ENCODE assay signal across 8 cellular contexts in the genomic region with DNA sequence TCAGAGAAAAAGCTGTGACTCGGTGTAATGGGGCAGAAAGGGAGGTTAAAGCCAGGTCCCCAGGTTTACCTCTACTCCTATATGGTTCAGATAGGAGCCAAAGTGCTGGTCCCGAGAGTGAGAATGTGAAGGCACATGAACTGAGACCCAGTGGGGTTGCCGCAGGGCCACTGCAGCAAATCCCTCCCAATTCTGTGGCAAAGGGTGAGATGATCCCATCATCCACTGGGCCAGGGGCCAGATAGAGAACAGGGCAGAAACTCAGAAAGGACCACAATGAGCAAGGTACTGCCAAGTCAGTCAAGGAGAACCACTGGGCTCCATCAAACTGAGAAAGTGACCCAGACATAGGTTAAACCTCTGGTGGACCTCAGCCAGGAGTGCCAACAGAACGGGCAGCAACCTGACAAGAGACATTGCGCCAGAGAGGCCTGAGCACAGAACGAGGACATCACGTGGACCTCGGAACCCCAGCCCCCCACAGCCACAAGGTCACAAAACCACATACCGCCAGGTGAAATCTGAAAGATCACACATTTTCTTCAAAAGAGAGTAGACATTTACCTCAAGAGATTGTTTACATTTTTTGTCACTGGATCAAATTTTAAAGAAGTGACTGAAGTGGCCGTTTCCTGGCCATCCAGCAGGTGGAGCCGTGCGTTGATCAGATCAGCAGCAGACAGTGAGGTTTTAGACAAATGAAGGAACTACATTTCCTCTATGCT. TPM values are rescaled to one million over a fixed set of nuclear protein-coding genes. Genes with fewer than 3 reads are reported as not detected.
DNase-seq lines count a peak whose midpoint lies in the region; ATAC-seq and TF ChIP-seq lines count a peak whose summit lies in the region.

No MANE protein-coding gene starts in this region.

- no peaks in the 10 kb centered on the region for H3K27me3 Mint-ChIP-seq in WTC11 (ENCODE audit: low read depth)

- no peak overlapping the region for H3K4me3 Mint-ChIP-seq in WTC11

- H3K36me3 Mint-ChIP-seq in WTC11 = no peaks in the 10 kb centered on the region

- POLR2A ChIA-PET in WTC11 (lab: Charles Lee) = no interaction called here

- DNase-seq in NCI-H2196 treated with DMSO at 0.1 percent for 48 hours (lab: John Stamatoyannopoulos, UW; ENCODE audit: unreplicated experiment) (peak; percentile 91), WTC11 (ENCODE audit: low spot score) (peak; percentile 57), caudate nucleus (lab: John Stamatoyannopoulos, UW) (peak in 45 of 61 donors; percentile 3 to 78 (median 32)), kidney glomerular epithelial cell (lab: John Stamatoyannopoulos, UW) (peak; percentile 45)
- peak; percentile 70 for DNase-seq in stimulated activated CD4-positive, alpha-beta T cell treated with anti-CD3 and anti-CD28 coated beads, Interleukin-4, amount 100 ng/mL, for 1 hour

- peak; percentile 80 for ATAC-seq in HG02884 (IDR thresholded peaks at IDR 0.05; ENCODE audit: unreplicated experiment)
- peak; percentile 82 for ATAC-seq in WTC11
- no peak for ATAC-seq in HG02763 (IDR thresholded peaks at IDR 0.05; ENCODE audit: unreplicated experiment)

- CTCF ChIA-PET in WTC11 (lab: Charles Lee) = interaction anchor here (1.1 kb wide), 1 partner anchor 10 kb away, joined by 3 read pairs; no protein-coding TSS in a partner anchor

- H3K27ac Mint-ChIP-seq in WTC11 = 0 out of 2 replicates have a peak overlapping the region, but pooled peaks have one; percentile 3

- no peaks in the 10 kb centered on the region for H3K9me3 Mint-ChIP-seq in WTC11

- TF ChIP-seq CTCF in GM12873 (IDR thresholded peaks at IDR 0.05; ENCODE audit: insufficient read depth, low read depth, low read length, missing control alignments) (peak; percentile 90), WTC11 (IDR thresholded peaks at IDR 0.05) (peak; percentile 49; the same call in 1 of the 2 replicates)

- no peak overlapping the region for H3K27ac ChIP-seq in caudate nucleus (ENCODE audit: low read depth, low read length)

- H3K4me1 Mint-ChIP-seq in WTC11 = peaks cover 2% of the 10 kb centered on the region; the same call in 1 of the 2 replicates

TF ChIP-seq in WTC11, 78 proteins besides CTCF, POLR2A, EP300 and RAD21 (continues in another document):
- no peak for TF ChIP-seq TEAD4 (CRISPR knock-in tag; IDR thresholded peaks at IDR 0.05)
- no peak for TF ChIP-seq ZNF317 (CRISPR knock-in tag; IDR thresholded peaks at IDR 0.05; ENCODE audit: borderline replicate concordance, low read depth)
- TF ChIP-seq NFE2L1 (CRISPR knock-in tag; IDR thresholded peaks at IDR 0.05) = no peak
- no peak for TF ChIP-seq PRRX2 (CRISPR knock-in tag; IDR thresholded peaks at IDR 0.05)
- TF ChIP-seq ZBTB21 (CRISPR knock-in tag; IDR thresholded peaks at IDR 0.05; ENCODE audit: borderline replicate concordance) = no peak
- TF ChIP-seq, protein P1, sequence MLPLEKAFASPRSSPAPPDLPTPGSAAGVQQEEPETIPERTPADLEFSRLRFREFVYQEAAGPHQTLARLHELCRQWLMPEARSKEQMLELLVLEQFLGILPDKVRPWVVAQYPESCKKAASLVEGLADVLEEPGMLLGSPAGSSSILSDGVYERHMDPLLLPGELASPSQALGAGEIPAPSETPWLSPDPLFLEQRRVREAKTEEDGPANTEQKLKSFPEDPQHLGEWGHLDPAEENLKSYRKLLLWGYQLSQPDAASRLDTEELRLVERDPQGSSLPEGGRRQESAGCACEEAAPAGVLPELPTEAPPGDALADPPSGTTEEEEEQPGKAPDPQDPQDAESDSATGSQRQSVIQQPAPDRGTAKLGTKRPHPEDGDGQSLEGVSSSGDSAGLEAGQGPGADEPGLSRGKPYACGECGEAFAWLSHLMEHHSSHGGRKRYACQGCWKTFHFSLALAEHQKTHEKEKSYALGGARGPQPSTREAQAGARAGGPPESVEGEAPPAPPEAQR (CRISPR knock-in tag; IDR thresholded peaks at IDR 0.05) = no peak
- no peak for TF ChIP-seq RORB (CRISPR knock-in tag; IDR thresholded peaks at IDR 0.05)
- TF ChIP-seq, protein P2, sequence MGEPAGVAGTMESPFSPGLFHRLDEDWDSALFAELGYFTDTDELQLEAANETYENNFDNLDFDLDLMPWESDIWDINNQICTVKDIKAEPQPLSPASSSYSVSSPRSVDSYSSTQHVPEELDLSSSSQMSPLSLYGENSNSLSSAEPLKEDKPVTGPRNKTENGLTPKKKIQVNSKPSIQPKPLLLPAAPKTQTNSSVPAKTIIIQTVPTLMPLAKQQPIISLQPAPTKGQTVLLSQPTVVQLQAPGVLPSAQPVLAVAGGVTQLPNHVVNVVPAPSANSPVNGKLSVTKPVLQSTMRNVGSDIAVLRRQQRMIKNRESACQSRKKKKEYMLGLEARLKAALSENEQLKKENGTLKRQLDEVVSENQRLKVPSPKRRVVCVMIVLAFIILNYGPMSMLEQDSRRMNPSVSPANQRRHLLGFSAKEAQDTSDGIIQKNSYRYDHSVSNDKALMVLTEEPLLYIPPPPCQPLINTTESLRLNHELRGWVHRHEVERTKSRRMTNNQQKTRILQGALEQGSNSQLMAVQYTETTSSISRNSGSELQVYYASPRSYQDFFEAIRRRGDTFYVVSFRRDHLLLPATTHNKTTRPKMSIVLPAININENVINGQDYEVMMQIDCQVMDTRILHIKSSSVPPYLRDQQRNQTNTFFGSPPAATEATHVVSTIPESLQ (CRISPR knock-in tag; IDR thresholded peaks at IDR 0.05) = no peak
- TF ChIP-seq, protein P3, sequence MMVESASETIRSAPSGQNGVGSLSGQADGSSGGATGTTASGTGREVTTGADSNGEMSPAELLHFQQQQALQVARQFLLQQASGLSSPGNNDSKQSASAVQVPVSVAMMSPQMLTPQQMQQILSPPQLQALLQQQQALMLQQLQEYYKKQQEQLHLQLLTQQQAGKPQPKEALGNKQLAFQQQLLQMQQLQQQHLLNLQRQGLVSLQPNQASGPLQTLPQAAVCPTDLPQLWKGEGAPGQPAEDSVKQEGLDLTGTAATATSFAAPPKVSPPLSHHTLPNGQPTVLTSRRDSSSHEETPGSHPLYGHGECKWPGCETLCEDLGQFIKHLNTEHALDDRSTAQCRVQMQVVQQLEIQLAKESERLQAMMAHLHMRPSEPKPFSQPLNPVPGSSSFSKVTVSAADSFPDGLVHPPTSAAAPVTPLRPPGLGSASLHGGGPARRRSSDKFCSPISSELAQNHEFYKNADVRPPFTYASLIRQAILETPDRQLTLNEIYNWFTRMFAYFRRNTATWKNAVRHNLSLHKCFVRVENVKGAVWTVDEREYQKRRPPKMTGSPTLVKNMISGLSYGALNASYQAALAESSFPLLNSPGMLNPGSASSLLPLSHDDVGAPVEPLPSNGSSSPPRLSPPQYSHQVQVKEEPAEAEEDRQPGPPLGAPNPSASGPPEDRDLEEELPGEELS (CRISPR knock-in tag; IDR thresholded peaks at IDR 0.05) = no peak
- TF ChIP-seq, protein P4, sequence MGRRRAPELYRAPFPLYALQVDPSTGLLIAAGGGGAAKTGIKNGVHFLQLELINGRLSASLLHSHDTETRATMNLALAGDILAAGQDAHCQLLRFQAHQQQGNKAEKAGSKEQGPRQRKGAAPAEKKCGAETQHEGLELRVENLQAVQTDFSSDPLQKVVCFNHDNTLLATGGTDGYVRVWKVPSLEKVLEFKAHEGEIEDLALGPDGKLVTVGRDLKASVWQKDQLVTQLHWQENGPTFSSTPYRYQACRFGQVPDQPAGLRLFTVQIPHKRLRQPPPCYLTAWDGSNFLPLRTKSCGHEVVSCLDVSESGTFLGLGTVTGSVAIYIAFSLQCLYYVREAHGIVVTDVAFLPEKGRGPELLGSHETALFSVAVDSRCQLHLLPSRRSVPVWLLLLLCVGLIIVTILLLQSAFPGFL (CRISPR knock-in tag; IDR thresholded peaks at IDR 0.05; ENCODE audit: borderline replicate concordance) = no peak
- TF ChIP-seq, protein P5, sequence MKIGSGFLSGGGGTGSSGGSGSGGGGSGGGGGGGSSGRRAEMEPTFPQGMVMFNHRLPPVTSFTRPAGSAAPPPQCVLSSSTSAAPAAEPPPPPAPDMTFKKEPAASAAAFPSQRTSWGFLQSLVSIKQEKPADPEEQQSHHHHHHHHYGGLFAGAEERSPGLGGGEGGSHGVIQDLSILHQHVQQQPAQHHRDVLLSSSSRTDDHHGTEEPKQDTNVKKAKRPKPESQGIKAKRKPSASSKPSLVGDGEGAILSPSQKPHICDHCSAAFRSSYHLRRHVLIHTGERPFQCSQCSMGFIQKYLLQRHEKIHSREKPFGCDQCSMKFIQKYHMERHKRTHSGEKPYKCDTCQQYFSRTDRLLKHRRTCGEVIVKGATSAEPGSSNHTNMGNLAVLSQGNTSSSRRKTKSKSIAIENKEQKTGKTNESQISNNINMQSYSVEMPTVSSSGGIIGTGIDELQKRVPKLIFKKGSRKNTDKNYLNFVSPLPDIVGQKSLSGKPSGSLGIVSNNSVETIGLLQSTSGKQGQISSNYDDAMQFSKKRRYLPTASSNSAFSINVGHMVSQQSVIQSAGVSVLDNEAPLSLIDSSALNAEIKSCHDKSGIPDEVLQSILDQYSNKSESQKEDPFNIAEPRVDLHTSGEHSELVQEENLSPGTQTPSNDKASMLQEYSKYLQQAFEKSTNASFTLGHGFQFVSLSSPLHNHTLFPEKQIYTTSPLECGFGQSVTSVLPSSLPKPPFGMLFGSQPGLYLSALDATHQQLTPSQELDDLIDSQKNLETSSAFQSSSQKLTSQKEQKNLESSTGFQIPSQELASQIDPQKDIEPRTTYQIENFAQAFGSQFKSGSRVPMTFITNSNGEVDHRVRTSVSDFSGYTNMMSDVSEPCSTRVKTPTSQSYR (CRISPR knock-in tag; IDR thresholded peaks at IDR 0.05) = no peak
- TF ChIP-seq, protein P6, sequence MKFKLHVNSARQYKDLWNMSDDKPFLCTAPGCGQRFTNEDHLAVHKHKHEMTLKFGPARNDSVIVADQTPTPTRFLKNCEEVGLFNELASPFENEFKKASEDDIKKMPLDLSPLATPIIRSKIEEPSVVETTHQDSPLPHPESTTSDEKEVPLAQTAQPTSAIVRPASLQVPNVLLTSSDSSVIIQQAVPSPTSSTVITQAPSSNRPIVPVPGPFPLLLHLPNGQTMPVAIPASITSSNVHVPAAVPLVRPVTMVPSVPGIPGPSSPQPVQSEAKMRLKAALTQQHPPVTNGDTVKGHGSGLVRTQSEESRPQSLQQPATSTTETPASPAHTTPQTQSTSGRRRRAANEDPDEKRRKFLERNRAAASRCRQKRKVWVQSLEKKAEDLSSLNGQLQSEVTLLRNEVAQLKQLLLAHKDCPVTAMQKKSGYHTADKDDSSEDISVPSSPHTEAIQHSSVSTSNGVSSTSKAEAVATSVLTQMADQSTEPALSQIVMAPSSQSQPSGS (CRISPR knock-in tag; IDR thresholded peaks at IDR 0.05; ENCODE audit: borderline replicate concordance, low read depth) = no peak
- TF ChIP-seq ETV6 (CRISPR knock-in tag; IDR thresholded peaks at IDR 0.05) = no peak

RNA-seq across cellular contexts. Expression of a gene that starts 20.5 kb away (rescaled TPM):
- total RNA-seq in WTC11 (2021) = 32.2 to 50.7 TPM (median 34.2 TPM) in 3 replicates

Comparison
In these comparisons a context has a peak if more than half of its experiments do, and no peak if none do; other contexts are left out.
1. DNase-seq: peak in every context shown above with its lines; median percentile 91 in NCI-H2196 treated with DMSO at 0.1 percent for 48 hours; 70 in stimulated activated CD4-positive, alpha-beta T cell treated with anti-CD3 and anti-CD28 coated beads, Interleukin-4, amount 100 ng/mL, for 1 hour; 57 in WTC11; 45 in kidney glomerular epithelial cell; 32 in caudate nucleus.